Comparison of ENCODE assay signal across 1 cellular context in genomic region chr10:62224606-62225005, GRCh38.
TF ChIP-seq lines count a peak whose summit lies in the region.

No MANE protein-coding gene starts in this region.

TF ChIP-seq in H1, 55 proteins besides CTCF, POLR2A, EP300 and RAD21:
- peak; percentile 83; the same call in 1 of the 2 replicates for TF ChIP-seq TEAD4 (IDR thresholded peaks at IDR 0.05; ENCODE audit: low read depth, low read length)
- TF ChIP-seq JUND (IDR thresholded peaks at IDR 0.05; ENCODE audit: low read length): no peak
